7 cellular contexts compared by ENCODE assay signal in genomic region chr5:72783354-72783753, GRCh38.
"Had no signal": no experiment of that assay in that cellular context is flagged by ENCODE, and none has a peak within 500 bp of the region (broad histone marks: within the 10 kb centered on the region; RNA-seq: fewer than 3 reads in every experiment).

No MANE protein-coding gene starts in this region.

- FAIRE-seq: GM12878, GM12891, GM12892, GM18507, GM19239 had no signal

- DNase-seq: GDM1, GF-D8 had no signal

- H3K4me3 ChIP-seq: GM12878 had no signal

- ATAC-seq: GM12878 had no signal
